ENCODE assay signal across 1 cellular context in the genomic region with DNA sequence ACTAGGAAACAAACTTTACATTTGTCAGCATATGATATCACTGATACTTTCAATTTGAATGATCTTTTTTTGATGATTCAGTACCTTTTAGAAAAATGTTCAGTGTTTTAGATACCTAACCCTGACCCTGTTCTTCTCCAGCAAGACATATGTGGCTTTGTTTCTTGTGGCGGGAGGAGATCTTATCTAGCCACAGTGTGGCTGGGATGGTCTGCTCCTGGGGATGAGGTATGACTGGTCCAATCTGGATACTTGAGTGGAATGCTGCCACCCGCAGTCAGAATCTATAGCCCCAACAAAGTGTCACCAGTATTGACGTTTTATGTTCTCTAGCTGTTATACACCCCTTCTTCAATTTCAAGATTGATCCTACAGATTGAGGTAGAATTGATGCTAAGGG.
TF ChIP-seq lines count a peak whose summit lies in the region.

No MANE protein-coding gene starts in this region.

TF ChIP-seq in GM12878, 131 proteins besides CTCF, POLR2A, EP300 and RAD21 (continued from another document):
- TF ChIP-seq, protein P1, sequence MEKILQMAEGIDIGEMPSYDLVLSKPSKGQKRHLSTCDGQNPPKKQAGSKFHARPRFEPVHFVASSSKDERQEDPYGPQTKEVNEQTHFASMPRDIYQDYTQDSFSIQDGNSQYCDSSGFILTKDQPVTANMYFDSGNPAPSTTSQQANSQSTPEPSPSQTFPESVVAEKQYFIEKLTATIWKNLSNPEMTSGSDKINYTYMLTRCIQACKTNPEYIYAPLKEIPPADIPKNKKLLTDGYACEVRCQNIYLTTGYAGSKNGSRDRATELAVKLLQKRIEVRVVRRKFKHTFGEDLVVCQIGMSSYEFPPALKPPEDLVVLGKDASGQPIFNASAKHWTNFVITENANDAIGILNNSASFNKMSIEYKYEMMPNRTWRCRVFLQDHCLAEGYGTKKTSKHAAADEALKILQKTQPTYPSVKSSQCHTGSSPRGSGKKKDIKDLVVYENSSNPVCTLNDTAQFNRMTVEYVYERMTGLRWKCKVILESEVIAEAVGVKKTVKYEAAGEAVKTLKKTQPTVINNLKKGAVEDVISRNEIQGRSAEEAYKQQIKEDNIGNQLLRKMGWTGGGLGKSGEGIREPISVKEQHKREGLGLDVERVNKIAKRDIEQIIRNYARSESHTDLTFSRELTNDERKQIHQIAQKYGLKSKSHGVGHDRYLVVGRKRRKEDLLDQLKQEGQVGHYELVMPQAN (conservative IDR thresholded peaks at IDR 0.05): no peak
